In genomic region chr9:132372177-132373095, GRCh38 we compare ENCODE assay signal across 8 cellular contexts. TPM values are rescaled to one million over a fixed set of nuclear protein-coding genes. Genes with fewer than 3 reads are reported as not detected.
DNase-seq lines count a peak whose midpoint lies in the region; ATAC-seq, FAIRE-seq and TF ChIP-seq lines count a peak whose summit lies in the region.

No MANE protein-coding gene starts in this region.

- H3K9ac ChIP-seq in astrocyte (ENCODE audit: low read length), result no peak overlapping the region
- H3K9ac ChIP-seq in Karpas-422 (ENCODE audit: low read length), result no peak overlapping the region

- no peak overlapping the region for H3K27ac ChIP-seq in astrocyte (ENCODE audit: low read depth, low read length)
- peak overlapping the region; percentile 77 for H3K27ac ChIP-seq in upper lobe of right lung
- no peak overlapping the region for H3K27ac ChIP-seq in Karpas-422 (ENCODE audit: low read length)

- DNase-seq in Ammon's horn (ENCODE audit: low spot score) (peak; percentile 85), M059J (ENCODE audit: low read depth) (peak; percentile 77), astrocyte (ENCODE audit: low read depth) (no peak), lower leg skin (ENCODE audit: low spot score in 2 of 2) (peak; percentile 64 to 87), upper lobe of right lung (peak; percentile 69), Karpas-422 (no peak), DMS 273 (lab: John Stamatoyannopoulos, UW; ENCODE audit: unreplicated experiment) (no peak), NCI-H1930 (lab: John Stamatoyannopoulos, UW) (no peak)

- H3K36me3 ChIP-seq in astrocyte (ENCODE audit: insufficient read depth, low read length) (peaks cover 8% of the 10 kb centered on the region), upper lobe of right lung (peaks cover 17% of the 10 kb centered on the region), Karpas-422 (ENCODE audit: insufficient read depth, low read length) (peaks cover 13% of the 10 kb centered on the region)

- ATAC-seq in upper lobe of right lung, result peak; percentile 95

- TF ChIP-seq CTCF in astrocyte (IDR thresholded peaks at IDR 0.05; ENCODE audit: insufficient read depth, low read depth, low read length) (no peak), lower leg skin (IDR thresholded peaks at IDR 0.05) (no peak), upper lobe of right lung (IDR thresholded peaks at IDR 0.05) (no peak)

- H2AFZ ChIP-seq in astrocyte (ENCODE audit: low read depth, low read length) (peak overlapping the region; percentile 23), Karpas-422 (ENCODE audit: low read length) (no peak overlapping the region; the same call in 1 of the 2 replicates)

- no peaks in the 10 kb centered on the region for H3K9me2 ChIP-seq in Karpas-422 (replicated peaks; ENCODE audit: insufficient read depth, low read length)

- no peak for FAIRE-seq in astrocyte (lab: Jason Lieb, UNC)

- no peak for TF ChIP-seq POLR2A in lower leg skin (IDR thresholded peaks at IDR 0.05)

- no peaks in the 10 kb centered on the region for H4K20me1 ChIP-seq in astrocyte (ENCODE audit: insufficient read depth, low read length)
- H4K20me1 ChIP-seq in Karpas-422 (ENCODE audit: insufficient read depth, low read depth, low read length), result no peaks in the 10 kb centered on the region

- peak overlapping the region; percentile 22 for H3K27ac Mint-ChIP-seq in astrocyte (ENCODE audit: unreplicated experiment)

- H3K4me3 ChIP-seq in astrocyte (ENCODE audit: insufficient read depth, low read depth, low read length), result no peak overlapping the region
- no peak overlapping the region for H3K4me3 ChIP-seq in lower leg skin (ENCODE audit: low read depth, poor library complexity, severe bottlenecking)
- H3K4me3 ChIP-seq in upper lobe of right lung, result no peak overlapping the region
- H3K4me3 ChIP-seq in Karpas-422 (ENCODE audit: low read length), result no peak overlapping the region

- H3K4me1 Mint-ChIP-seq in astrocyte (ENCODE audit: low read depth, unreplicated experiment), result peaks cover 3% of the 10 kb centered on the region

- H3K4me1 ChIP-seq in astrocyte (ENCODE audit: insufficient read depth, low read length) (no peaks in the 10 kb centered on the region), upper lobe of right lung (peaks cover 8% of the 10 kb centered on the region), Karpas-422 (ENCODE audit: low read length) (peaks cover 14% of the 10 kb centered on the region)

- intact Hi-C loops in lower leg skin (cut with DNase I; ENCODE audit: low total_unique reads), result no loop called here
- intact Hi-C loops in upper lobe of right lung (cut with DNase I), result no loop called here

- H3K9me3 Mint-ChIP-seq in astrocyte (ENCODE audit: unreplicated experiment), result no peaks in the 10 kb centered on the region

- H3K27me3 ChIP-seq in astrocyte (ENCODE audit: insufficient read depth, low read length) (no peaks in the 10 kb centered on the region), upper lobe of right lung (no peaks in the 10 kb centered on the region), Karpas-422 (ENCODE audit: low read length) (no peaks in the 10 kb centered on the region)

- WGBS in lower leg skin, 2 donors, result 63 to 65% methylated on average over 14 of the region's 14 CpGs

- H3K4me2 ChIP-seq in astrocyte (ENCODE audit: low read length) (no peak overlapping the region), Karpas-422 (ENCODE audit: low read depth, low read length, poor library complexity, severe bottlenecking) (no peak overlapping the region)

- H3K9me3 ChIP-seq in astrocyte (ENCODE audit: insufficient read depth, low read depth, low read length), result no peaks in the 10 kb centered on the region
- H3K9me3 ChIP-seq in upper lobe of right lung, result no peaks in the 10 kb centered on the region
- no peaks in the 10 kb centered on the region for H3K9me3 ChIP-seq in Karpas-422 (ENCODE audit: low read length)

- H3K27me3 Mint-ChIP-seq in astrocyte (ENCODE audit: low read depth, unreplicated experiment), result peaks cover 4% of the 10 kb centered on the region

- H3K79me2 ChIP-seq in astrocyte (ENCODE audit: insufficient read depth, low read length), result no peaks in the 10 kb centered on the region
- no peaks in the 10 kb centered on the region for H3K79me2 ChIP-seq in Karpas-422 (ENCODE audit: low read length)

- peaks cover 9% of the 10 kb centered on the region for H3K36me3 Mint-ChIP-seq in astrocyte (ENCODE audit: low read depth, unreplicated experiment)

- no peak overlapping the region for H3K4me3 Mint-ChIP-seq in astrocyte (ENCODE audit: unreplicated experiment)

RNA-seq across cellular contexts. Expression of gene SETX, which starts 17.6 kb away (rescaled TPM):
- 21.9 and 31.3 TPM in 2 replicates for total RNA-seq in M059J (2014; rRNA removed; shearing (Covaris generic))
- total RNA-seq in astrocyte (45.6 and 48.4 TPM in 2 replicates), lower leg skin (10 to 100 TPM; 32.8 to 38.7 (median 35.9) TPM), upper lobe of right lung (56.9 TPM)
- 56.0 and 56.7 TPM in 2 replicates for total RNA-seq in Karpas-422 (2014; rRNA removed; shearing (Covaris generic); ENCODE audit: low replicate concordance)

RNA-seq across cellular contexts. Expression of gene TTF1, which starts 34.2 kb away (rescaled TPM):
- 14.8 and 19.0 TPM in 2 replicates for total RNA-seq in M059J (2014; rRNA removed; shearing (Covaris generic))
- total RNA-seq in astrocyte (13.2 and 13.3 TPM in 2 replicates), lower leg skin (10 to 100 TPM in 3 of 4 donors, 1 to 10 TPM in 1; 9.3 to 12.2 (median 10.7) TPM), upper lobe of right lung (12.1 TPM)
- total RNA-seq in Karpas-422 (2014; rRNA removed; shearing (Covaris generic); ENCODE audit: low replicate concordance), result 7.0 and 10.2 TPM in 2 replicates

RNA-seq across cellular contexts. Expression of gene CFAP77, which starts 37.6 kb away (rescaled TPM):
- total RNA-seq in M059J (2014; rRNA removed; shearing (Covaris generic)), result not detected in 2 replicates
- total RNA-seq in astrocyte, result 0.36 TPM in 1 of 2 replicates, not detected in the other
- not detected for total RNA-seq in lower leg skin
- not detected for total RNA-seq in upper lobe of right lung
- not detected in 2 replicates for total RNA-seq in Karpas-422 (2014; rRNA removed; shearing (Covaris generic); ENCODE audit: low replicate concordance)

Comparison
In these comparisons a context has a peak if more than half of its experiments do, and no peak if none do; other contexts are left out.
1. DNase-seq: peak in Ammon's horn (single experiment), M059J (single experiment), lower leg skin (2 of 2) and upper lobe of right lung (single experiment); none in astrocyte (single experiment), Karpas-422 (single experiment), DMS 273 (single experiment) and NCI-H1930 (0 of 2).